ENCODE assay signal across 8 cellular contexts in the genomic region with DNA sequence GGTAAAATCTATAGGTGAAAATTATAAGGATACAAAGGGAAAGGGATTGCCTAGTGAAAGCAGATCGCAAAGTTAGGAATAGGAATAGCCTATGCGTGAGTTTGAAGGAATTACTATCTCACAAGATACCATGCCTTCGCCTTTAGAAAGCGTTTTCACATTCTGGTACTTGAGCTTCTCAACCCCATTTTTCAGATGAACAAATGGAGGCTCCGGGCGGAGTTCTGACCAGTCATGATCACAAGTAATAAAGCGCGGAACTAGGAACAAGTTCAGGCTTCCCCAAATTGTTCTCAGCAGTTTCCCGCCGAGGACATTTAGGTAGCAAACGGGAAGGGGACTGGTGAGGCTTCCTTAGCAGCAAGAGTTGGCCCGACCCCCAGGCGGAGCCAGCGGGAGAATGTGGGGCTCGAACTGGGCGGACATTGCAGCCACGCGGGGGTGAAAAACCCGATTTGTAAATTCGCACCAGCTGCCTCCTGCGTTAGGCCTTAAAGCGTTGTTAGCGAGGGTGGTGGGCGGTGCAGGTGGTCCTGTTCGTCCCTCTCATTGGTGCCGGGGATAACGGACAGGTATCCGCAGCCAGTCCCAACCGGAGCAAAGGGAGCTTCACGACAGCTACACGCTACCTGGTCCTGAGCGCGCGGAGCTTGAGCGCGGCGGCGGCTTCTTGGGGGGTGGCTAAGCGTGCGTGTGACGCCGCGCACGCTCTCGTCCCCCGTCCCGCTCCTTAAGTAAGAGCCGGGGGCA. TPM values are rescaled to one million over a fixed set of nuclear protein-coding genes. Genes with fewer than 3 reads are reported as not detected.
DNase-seq lines count a peak whose midpoint lies in the region; ATAC-seq and TF ChIP-seq lines count a peak whose summit lies in the region.

No MANE protein-coding gene starts in this region.

- H3K36me3 ChIP-seq in neural progenitor cell (no peaks in the 10 kb centered on the region), MG63 (no peaks in the 10 kb centered on the region)

- peak; percentile 93 for ATAC-seq in GM18868 (IDR thresholded peaks at IDR 0.05; ENCODE audit: unreplicated experiment)

- H3K79me2 ChIP-seq in neural progenitor cell (ENCODE audit: low read depth) = no peaks in the 10 kb centered on the region

- peaks cover 11% of the 10 kb centered on the region for H3K4me1 ChIP-seq in neural progenitor cell

- peak overlapping the region; percentile 87 for H2AFZ ChIP-seq in neural progenitor cell (replicated peaks)

- H4K20me1 ChIP-seq in neural progenitor cell (ENCODE audit: low read depth) = no peaks in the 10 kb centered on the region

- peak overlapping the region; percentile 45 to 55 for H3K4me3 ChIP-seq in foreskin fibroblast (ENCODE audit: low read depth in 1 of 2, low read length in 2 of 2)
- H3K4me3 ChIP-seq in neural progenitor cell = peak overlapping the region; percentile 33
- H3K4me3 ChIP-seq in MG63 = no peak overlapping the region

- H3K9me3 Mint-ChIP-seq in IgD-negative memory B cell (no peaks in the 10 kb centered on the region), neural progenitor cell (no peaks in the 10 kb centered on the region)
- no peaks in the 10 kb centered on the region for H3K9me3 Mint-ChIP-seq in activated T-helper 2 cell treated with anti-CD3 and anti-CD28 coated beads, Interferon-gamma antibody, Interleukin-2, Interleukin-4, amounts not matched to agents 10 μg/mL and 5 μg/mL and 100 μg/mL, durations not matched to agents 14 hours and 24 hours and 36 hours

- DNase-seq in activated T-helper 2 cell treated with anti-CD3 and anti-CD28 coated beads, Interferon-gamma antibody, Interleukin-2, Interleukin-4, amounts not matched to agents 10 μg/mL and 5 μg/mL and 100 μg/mL, durations not matched to agents 14 hours and 24 hours and 36 hours (ENCODE audit: low spot score) = peak; percentile 65
- peak; percentile 87 to 92 for DNase-seq in foreskin fibroblast
- peak; percentile 95 for DNase-seq in neural progenitor cell (ENCODE audit: low spot score)
- DNase-seq in stimulated activated naive CD4-positive, alpha-beta T cell (lab: John Stamatoyannopoulos, UW) = peak; percentile 67 to 87 (median 83)
- DNase-seq in NAMALWA (ENCODE audit: low spot score) = no peak
- no peak for DNase-seq in MG63

- peaks cover 1 to 6% (median 6%) of the 10 kb centered on the region in 3 donors for H3K4me1 Mint-ChIP-seq in IgD-negative memory B cell
- peaks cover 6% of the 10 kb centered on the region for H3K4me1 Mint-ChIP-seq in activated T-helper 2 cell treated with anti-CD3 and anti-CD28 coated beads, Interferon-gamma antibody, Interleukin-2, Interleukin-4, amounts not matched to agents 10 μg/mL and 5 μg/mL and 100 μg/mL, durations not matched to agents 14 hours and 24 hours and 36 hours (ENCODE audit: low read depth)
- peaks cover 11% of the 10 kb centered on the region for H3K4me1 Mint-ChIP-seq in neural progenitor cell

- no peak overlapping the region for H3K9ac ChIP-seq in neural progenitor cell

- H3K9me3 ChIP-seq in neural progenitor cell (ENCODE audit: low read depth) (no peaks in the 10 kb centered on the region), MG63 (no peaks in the 10 kb centered on the region)

- H3K27ac ChIP-seq in neural progenitor cell = no peak overlapping the region

- H3K4me3 Mint-ChIP-seq in IgD-negative memory B cell = peak overlapping the region; percentile 69 to 92 (median 86)
- peak overlapping the region; percentile 56 for H3K4me3 Mint-ChIP-seq in activated T-helper 2 cell treated with anti-CD3 and anti-CD28 coated beads, Interferon-gamma antibody, Interleukin-2, Interleukin-4, amounts not matched to agents 10 μg/mL and 5 μg/mL and 100 μg/mL, durations not matched to agents 14 hours and 24 hours and 36 hours (ENCODE audit: low read depth)
- peak overlapping the region; percentile 67 for H3K4me3 Mint-ChIP-seq in neural progenitor cell

- intact Hi-C loops in activated T-helper 2 cell treated with anti-CD3 and anti-CD28 coated beads, Interferon-gamma antibody, Interleukin-2, Interleukin-4, amounts not matched to agents 10 μg/mL and 5 μg/mL and 100 μg/mL, durations not matched to agents 14 hours and 24 hours and 36 hours (cut with micrococcal nuclease) = loop anchor here (1.0 kb wide), 1 partner anchor 15 kb away; the partner anchor contains the start of gene SEMA6C

- H3K27me3 ChIP-seq in neural progenitor cell (peaks cover 52% of the 10 kb centered on the region), MG63 (no peaks in the 10 kb centered on the region)

- peaks cover 29% of the 10 kb centered on the region for H3F3A ChIP-seq in neural progenitor cell (ENCODE audit: low read depth)

- H3K27ac Mint-ChIP-seq in IgD-negative memory B cell (peak overlapping the region in 1 of 3 donors; percentile 55), neural progenitor cell (no peak overlapping the region)
- peak overlapping the region; percentile 60 for H3K27ac Mint-ChIP-seq in activated T-helper 2 cell treated with anti-CD3 and anti-CD28 coated beads, Interferon-gamma antibody, Interleukin-2, Interleukin-4, amounts not matched to agents 10 μg/mL and 5 μg/mL and 100 μg/mL, durations not matched to agents 14 hours and 24 hours and 36 hours

- H3K27me3 Mint-ChIP-seq in IgD-negative memory B cell (peaks cover 2% of the 10 kb centered on the region), neural progenitor cell (ENCODE audit: insufficient read depth, low read depth) (peaks cover 16% of the 10 kb centered on the region)
- no peaks in the 10 kb centered on the region for H3K27me3 Mint-ChIP-seq in activated T-helper 2 cell treated with anti-CD3 and anti-CD28 coated beads, Interferon-gamma antibody, Interleukin-2, Interleukin-4, amounts not matched to agents 10 μg/mL and 5 μg/mL and 100 μg/mL, durations not matched to agents 14 hours and 24 hours and 36 hours (ENCODE audit: low read depth)

- TF ChIP-seq CTCF in foreskin fibroblast (IDR thresholded peaks at IDR 0.05; ENCODE audit: low read depth, low read length) (no peak), neural progenitor cell (IDR thresholded peaks at IDR 0.05) (no peak)

- peak overlapping the region; percentile 74 for H3K4me2 ChIP-seq in neural progenitor cell

- H3K36me3 Mint-ChIP-seq in IgD-negative memory B cell (peaks cover 2% of the 10 kb centered on the region), neural progenitor cell (peaks cover 12% of the 10 kb centered on the region)
- no peaks in the 10 kb centered on the region for H3K36me3 Mint-ChIP-seq in activated T-helper 2 cell treated with anti-CD3 and anti-CD28 coated beads, Interferon-gamma antibody, Interleukin-2, Interleukin-4, amounts not matched to agents 10 μg/mL and 5 μg/mL and 100 μg/mL, durations not matched to agents 14 hours and 24 hours and 36 hours (ENCODE audit: low read depth)

RNA-seq across cellular contexts. Expression of gene SEMA6C, which starts 15.4 kb away (rescaled TPM):
- polyA plus RNA-seq in IgD-negative memory B cell = not detected
- total RNA-seq in activated T-helper 2 cell treated with anti-CD3 and anti-CD28 coated beads, Interferon-gamma antibody, Interleukin-2, Interleukin-4, amounts not matched to agents 10 μg/mL and 5 μg/mL and 100 μg/mL, durations not matched to agents 14 hours and 24 hours and 36 hours = 1.7 and 2.0 TPM in 2 replicates
- total RNA-seq in neural progenitor cell (ENCODE audit: low replicate concordance) = 5.6 and 12.1 TPM in 2 replicates
- 1.4 TPM in 1 of 2 replicates, not detected in the other for total RNA-seq in MG63 (2014; rRNA removed; shearing (Covaris generic); ENCODE audit: low replicate concordance)

RNA-seq across cellular contexts. Expression of gene TNFAIP8L2, which starts 25.4 kb away (rescaled TPM):
- polyA plus RNA-seq in IgD-negative memory B cell = 16.1 TPM
- 24.3 and 28.7 TPM in 2 replicates for total RNA-seq in activated T-helper 2 cell treated with anti-CD3 and anti-CD28 coated beads, Interferon-gamma antibody, Interleukin-2, Interleukin-4, amounts not matched to agents 10 μg/mL and 5 μg/mL and 100 μg/mL, durations not matched to agents 14 hours and 24 hours and 36 hours
- total RNA-seq in neural progenitor cell (ENCODE audit: low replicate concordance) = not detected in 2 replicates
- not detected in 2 replicates for total RNA-seq in MG63 (2014; rRNA removed; shearing (Covaris generic); ENCODE audit: low replicate concordance)

RNA-seq across cellular contexts. Expression of gene LYSMD1, which starts 34.7 kb away (rescaled TPM):
- polyA plus RNA-seq in IgD-negative memory B cell = 0.69 TPM
- total RNA-seq in activated T-helper 2 cell treated with anti-CD3 and anti-CD28 coated beads, Interferon-gamma antibody, Interleukin-2, Interleukin-4, amounts not matched to agents 10 μg/mL and 5 μg/mL and 100 μg/mL, durations not matched to agents 14 hours and 24 hours and 36 hours = 3.6 and 4.9 TPM in 2 replicates
- total RNA-seq in neural progenitor cell (ENCODE audit: low replicate concordance) = 15.5 and 18.9 TPM in 2 replicates
- 2.0 and 11.4 TPM in 2 replicates for total RNA-seq in MG63 (2014; rRNA removed; shearing (Covaris generic); ENCODE audit: low replicate concordance)

RNA-seq across cellular contexts. Expression of gene SCNM1, which starts 34.9 kb away (rescaled TPM):
- polyA plus RNA-seq in IgD-negative memory B cell = 70.1 TPM
- total RNA-seq in activated T-helper 2 cell treated with anti-CD3 and anti-CD28 coated beads, Interferon-gamma antibody, Interleukin-2, Interleukin-4, amounts not matched to agents 10 μg/mL and 5 μg/mL and 100 μg/mL, durations not matched to agents 14 hours and 24 hours and 36 hours = 82.4 and 89.1 TPM in 2 replicates
- total RNA-seq in neural progenitor cell (ENCODE audit: low replicate concordance) = 22.0 and 25.3 TPM in 2 replicates
- total RNA-seq in MG63 (2014; rRNA removed; shearing (Covaris generic); ENCODE audit: low replicate concordance) = 43.1 and 69.6 TPM in 2 replicates

RNA-seq across cellular contexts. Expression of gene TMOD4, which starts 44.8 kb away (rescaled TPM):
- polyA plus RNA-seq in IgD-negative memory B cell = 1.0 TPM
- total RNA-seq in activated T-helper 2 cell treated with anti-CD3 and anti-CD28 coated beads, Interferon-gamma antibody, Interleukin-2, Interleukin-4, amounts not matched to agents 10 μg/mL and 5 μg/mL and 100 μg/mL, durations not matched to agents 14 hours and 24 hours and 36 hours = 1.0 TPM in 1 of 2 replicates, not detected in the other
- not detected in 2 replicates for total RNA-seq in neural progenitor cell (ENCODE audit: low replicate concordance)
- not detected in 2 replicates for total RNA-seq in MG63 (2014; rRNA removed; shearing (Covaris generic); ENCODE audit: low replicate concordance)

Comparison
In these comparisons a context has a peak if more than half of its experiments do, and no peak if none do; other contexts are left out.
1. DNase-seq: peak in activated T-helper 2 cell treated with anti-CD3 and anti-CD28 coated beads, Interferon-gamma antibody, Interleukin-2, Interleukin-4, amounts not matched to agents 10 μg/mL and 5 μg/mL and 100 μg/mL, durations not matched to agents 14 hours and 24 hours and 36 hours (single experiment), foreskin fibroblast (2 of 2), neural progenitor cell (single experiment) and stimulated activated naive CD4-positive, alpha-beta T cell (6 of 6); none in NAMALWA (single experiment) and MG63 (single experiment).
2. RNA of gene TNFAIP8L2, which starts 25.4 kb away (total RNA-seq): 24.3 to 28.7 TPM in activated T-helper 2 cell treated with anti-CD3 and anti-CD28 coated beads, Interferon-gamma antibody, Interleukin-2, Interleukin-4, amounts not matched to agents 10 μg/mL and 5 μg/mL and 100 μg/mL, durations not matched to agents 14 hours and 24 hours and 36 hours; not detected in neural progenitor cell and not detected in MG63; every median in the first group is over 10 times any median in the second.
3. Peak in every context shown above with its lines, with median percentiles within 50 percentile points of each other: H3K4me3 Mint-ChIP-seq.